In genomic region chr15:67180514-67181191, GRCh38 we compare ENCODE assay signal across 16 cellular contexts.
DNase-seq lines count a peak whose midpoint lies in the region; ATAC-seq and TF ChIP-seq lines count a peak whose summit lies in the region.
"Had no signal": no experiment of that assay in that cellular context is flagged by ENCODE, and none has a peak within 500 bp of the region (broad histone marks: within the 10 kb centered on the region; RNA-seq: fewer than 3 reads in every experiment).

No MANE protein-coding gene starts in this region.

- H4K5ac ChIP-seq in IMR-90 (ENCODE audit: low read depth, low read length): peak overlapping the region; percentile 21; the same call in 1 of the 2 replicates

- H4K20me1 ChIP-seq in IMR-90 (ENCODE audit: insufficient read depth, low read length): peaks cover 6% of the 10 kb centered on the region

- no peak overlapping the region for H3K9ac ChIP-seq in IMR-90 (ENCODE audit: low read depth, low read length)

- BruUV-seq in IMR-90 (replicated peaks; lab: Mats Ljungman, UMichigan): no TSS peak

- peak overlapping the region; percentile 68; the same call in 1 of the 2 replicates for H2BK20ac ChIP-seq in IMR-90 (ENCODE audit: low read depth, low read length)

- peak overlapping the region; percentile 43; the same call in 1 of the 2 replicates for H3K14ac ChIP-seq in IMR-90 (replicated peaks; ENCODE audit: low read depth, low read length)

- H3K79me1 ChIP-seq in IMR-90 (ENCODE audit: low read depth in 1 of 2, low read length in 2 of 2): peaks cover 64 to 91% of the 10 kb centered on the region in 2 experiments

- H3K27ac ChIP-seq in IMR-90 (ENCODE audit: insufficient read depth, low read length) (peak overlapping the region; percentile 90), brain microvascular endothelial cell (peak overlapping the region; percentile 24)
- H3K27ac ChIP-seq: upper lobe of right lung, VCaP had no signal

- DNase-seq in BE2C: no peak
- DNase-seq in IMR-90: no peak
- no peak for DNase-seq in brain microvascular endothelial cell
- DNase-seq in mesenteric fat pad (ENCODE audit: low spot score): peak; percentile 67
- no peak for DNase-seq in natural killer cell
- DNase-seq: C1 segment of cervical spinal cord, DMS53, foreskin fibroblast, NCI-H1092, NCI-H2171, sigmoid colon, upper lobe of right lung had no signal

- H3K4me1 Mint-ChIP-seq in natural killer cell: peaks cover 18 to 35% of the 10 kb centered on the region in 2 donors

- peak overlapping the region; percentile 35 to 96; a peak in 3 of 4 replicates for H4K8ac ChIP-seq in IMR-90 (ENCODE audit: low read depth in 2 of 2, low read length in 2 of 2)

- TF ChIP-seq CTCF in BE2C (IDR thresholded peaks at IDR 0.05; ENCODE audit: low read depth, low read length) (peak; percentile 28), IMR-90 (conservative IDR thresholded peaks at IDR 0.05; ENCODE audit: low read depth, low read length) (peak; percentile 9; the same call in 1 of the 2 replicates), brain microvascular endothelial cell (IDR thresholded peaks at IDR 0.05; ENCODE audit: low read depth, low read length, missing control alignments) (peak; percentile 26), natural killer cell (IDR thresholded peaks at IDR 0.05) (no peak)

- in situ Hi-C loops in IMR-90 (cut with MboI; ENCODE audit: low sequenced_read_pairs): no loop called here
- in situ Hi-C loops in brain microvascular endothelial cell (cut with HindIII; ENCODE audit: low pct_ligation_motif_present, low sequenced_read_pairs): no loop called here

- CTCF ChIA-PET in IMR-90 (lab: Yijun Ruan, JAX): no interaction called here

- POLR2A ChIA-PET in IMR-90 (lab: Charles Lee; ENCODE audit: unreplicated experiment): no interaction called here

- H3K9me3 Mint-ChIP-seq in natural killer cell: no peaks in the 10 kb centered on the region
- H3K9me3 Mint-ChIP-seq: stimulated activated effector memory CD8-positive, alpha-beta T cell treated with anti-CD3 and anti-CD28 coated beads, Interleukin-12 subunit alpha, Interleukin-12 subunit beta, amount 100 ng/mL, for 72 hours had no signal

- H2AK9ac ChIP-seq in IMR-90 (replicated peaks; ENCODE audit: low read depth, low read length, poor library complexity): no peak overlapping the region

- H3K36me3 ChIP-seq in BE2C (no peaks in the 10 kb centered on the region), IMR-90 (ENCODE audit: control insufficient read depth, insufficient read depth, low read length) (peaks cover 75% of the 10 kb centered on the region), brain microvascular endothelial cell (replicated peaks) (peaks cover 89% of the 10 kb centered on the region)

- H3K27me3 Mint-ChIP-seq in natural killer cell (ENCODE audit: low read depth in 2 of 2): no peaks in the 10 kb centered on the region

- peaks cover 66% of the 10 kb centered on the region for H3K9me1 ChIP-seq in IMR-90 (ENCODE audit: insufficient read depth, low read length)

- no CpG with 5 or more reads among the region's 10 CpGs for WGBS in IMR-90 (ENCODE audit: extremely low coverage in 2 of 2, insufficient read length in 1 of 2), 2 experiments

- TF ChIP-seq RAD21 in IMR-90 (IDR thresholded peaks at IDR 0.05; ENCODE audit: low read length): no peak

- no peak overlapping the region for H3K23ac ChIP-seq in IMR-90 (ENCODE audit: low read depth, low read length)

- ATAC-seq in IMR-90 (ENCODE audit: low read depth) (no peak), HG02588 (IDR thresholded peaks at IDR 0.05; ENCODE audit: unreplicated experiment) (no peak), GM21723 (IDR thresholded peaks at IDR 0.05; ENCODE audit: unreplicated experiment) (no peak), natural killer cell (no peak)
- ATAC-seq: stimulated activated effector memory CD8-positive, alpha-beta T cell treated with anti-CD3 and anti-CD28 coated beads, Interleukin-12 subunit alpha, Interleukin-12 subunit beta, amount 100 ng/mL, for 72 hours; upper lobe of right lung had no signal

- peak overlapping the region; percentile 92 for H2BK5ac ChIP-seq in IMR-90 (ENCODE audit: low read depth, low read length, poor library complexity, severe bottlenecking)

- no peak overlapping the region for H3K4me2 ChIP-seq in IMR-90 (ENCODE audit: low read depth, low read length)

- TF ChIP-seq POLR2A in IMR-90 (IDR thresholded peaks at IDR 0.05; ENCODE audit: low read depth, low read length): no peak

- dilution Hi-C loops in IMR-90 (cut with HindIII; ENCODE audit: low sequenced_read_pairs, unreplicated experiment): no loop called here

- no peak overlapping the region for H2BK15ac ChIP-seq in IMR-90 (ENCODE audit: low read depth, low read length)

- H3K27me3 ChIP-seq in BE2C (no peaks in the 10 kb centered on the region), IMR-90 (ENCODE audit: control insufficient read depth, insufficient read depth, low read length) (no peaks in the 10 kb centered on the region), brain microvascular endothelial cell (replicated peaks) (no peaks in the 10 kb centered on the region)
- H3K27me3 ChIP-seq: sigmoid colon, upper lobe of right lung had no signal

- no peak overlapping the region for H3K56ac ChIP-seq in IMR-90 (ENCODE audit: extremely low read depth, insufficient read depth, low read length)

- peak overlapping the region; percentile 78; the same call in 1 of the 2 replicates for H3K18ac ChIP-seq in IMR-90 (ENCODE audit: low read depth, low read length)

- intact Hi-C loops in IMR-90 (cut with micrococcal nuclease): no loop called here
- intact Hi-C loops in natural killer cell (cut with micrococcal nuclease): no loop called here

- no peak overlapping the region for H3K4me3 ChIP-seq in BE2C (ENCODE audit: low read depth, low read length)
- no peak overlapping the region for H3K4me3 ChIP-seq in IMR-90 (ENCODE audit: insufficient read depth, low read depth, low read length)
- no peak overlapping the region for H3K4me3 ChIP-seq in brain microvascular endothelial cell (ENCODE audit: low read depth, low read length)
- H3K4me3 ChIP-seq: sigmoid colon, upper lobe of right lung had no signal

- H3K9me3 ChIP-seq in BE2C (no peaks in the 10 kb centered on the region), IMR-90 (ENCODE audit: control insufficient read depth, insufficient read depth, low read length) (no peaks in the 10 kb centered on the region)
- H3K9me3 ChIP-seq: sigmoid colon, upper lobe of right lung had no signal

- H3K4ac ChIP-seq in IMR-90 (ENCODE audit: low read depth, low read length): peak overlapping the region; percentile 95

- no peaks in the 10 kb centered on the region for H3K36me3 Mint-ChIP-seq in natural killer cell

- no peak overlapping the region for H3K27ac Mint-ChIP-seq in natural killer cell

- H2AK5ac ChIP-seq in IMR-90 (ENCODE audit: low read depth, low read length): peak overlapping the region; percentile 84

- H2AFZ ChIP-seq in IMR-90 (replicated peaks; ENCODE audit: low read length, poor library complexity): no peak overlapping the region

- peaks cover 4% of the 10 kb centered on the region for H3K4me1 ChIP-seq in BE2C
- peaks cover 64% of the 10 kb centered on the region for H3K4me1 ChIP-seq in IMR-90 (ENCODE audit: control insufficient read depth, insufficient read depth, low read length)

- H4K91ac ChIP-seq in IMR-90 (ENCODE audit: insufficient read depth, low read depth, low read length): peak overlapping the region; percentile 87

- H3K4me3 Mint-ChIP-seq in natural killer cell: no peak overlapping the region
- H3K4me3 Mint-ChIP-seq: stimulated activated effector memory CD8-positive, alpha-beta T cell treated with anti-CD3 and anti-CD28 coated beads, Interleukin-12 subunit alpha, Interleukin-12 subunit beta, amount 100 ng/mL, for 72 hours had no signal

- 0 out of 2 replicates have a peak overlapping the region, but pooled peaks have one; percentile 97 for H2BK120ac ChIP-seq in IMR-90 (ENCODE audit: low read depth, low read length)

TF ChIP-seq in IMR-90, 13 proteins besides CTCF, POLR2A, EP300 and RAD21:
- TF ChIP-seq MAFK (IDR thresholded peaks at IDR 0.05; ENCODE audit: low read depth, low read length): no peak
- no peak for TF ChIP-seq NFE2L2 (IDR thresholded peaks at IDR 0.05; ENCODE audit: low read depth, low read length)
- no peak for TF ChIP-seq SMC3 (IDR thresholded peaks at IDR 0.05; ENCODE audit: low read depth, low read length)
- no peak for TF ChIP-seq MAZ (IDR thresholded peaks at IDR 0.05; ENCODE audit: borderline replicate concordance, low read depth, low read length)
TF ChIP-seq in IMR-90: peak in this region for 0.
